In genomic region chr4:60737858-60738257, GRCh38 we compare ENCODE assay signal across 29 cellular contexts.
DNase-seq lines count a peak whose midpoint lies in the region; ATAC-seq and TF ChIP-seq lines count a peak whose summit lies in the region.
"Had no signal": no experiment of that assay in that cellular context is flagged by ENCODE, and none has a peak within 500 bp of the region (broad histone marks: within the 10 kb centered on the region; RNA-seq: fewer than 3 reads in every experiment).

No MANE protein-coding gene starts in this region.

- no peaks in the 10 kb centered on the region for H3K27me3 ChIP-seq in AG04450 (ENCODE audit: control insufficient read depth, insufficient read depth, low read length)
- H3K27me3 ChIP-seq in adipocyte (replicated peaks; ENCODE audit: control insufficient read depth, insufficient read depth, low read length): no peaks in the 10 kb centered on the region
- H3K27me3 ChIP-seq: BLaER1, esophagus squamous epithelium, neutrophil, uterus had no signal

- CTCF ChIA-PET in AG04450 (lab: Charles Lee): interaction anchor here (1.1 kb wide), 1 partner anchor 8 kb away, joined by 3 read pairs; no protein-coding TSS in a partner anchor

- POLR2A ChIA-PET in AG04450 (lab: Yijun Ruan, JAX): no interaction called here

- peaks cover 8% of the 10 kb centered on the region for H3K4me1 ChIP-seq in adipocyte (ENCODE audit: control insufficient read depth, insufficient read depth, low read length)
- H3K4me1 ChIP-seq: BLaER1, esophagus squamous epithelium, left ventricle myocardium inferior, uterus had no signal

- ATAC-seq in GM18909 (IDR thresholded peaks at IDR 0.05; ENCODE audit: poor library complexity, unreplicated experiment): no peak
- ATAC-seq: activated CD4-positive, CD25-positive, alpha-beta regulatory T cell treated with anti-CD3 and anti-CD28 coated beads, Interleukin-2, amount 50 U/mL, for 24 hours; GM23338; sciatic nerve had no signal

- H3K9ac ChIP-seq in adipocyte (ENCODE audit: low read length): no peak overlapping the region
- H3K9ac ChIP-seq: BLaER1 had no signal

- no peaks in the 10 kb centered on the region for H3K36me3 ChIP-seq in adipocyte (ENCODE audit: control insufficient read depth, insufficient read depth, low read length, severe bottlenecking)
- H3K36me3 ChIP-seq: BLaER1, esophagus squamous epithelium, left ventricle myocardium inferior, neutrophil, uterus had no signal

- DNase-seq in AG04450 (ENCODE audit: low read depth, low spot score): peak; percentile 11
- peak; percentile 37 for DNase-seq in GM04503 (ENCODE audit: low read depth)
- peak; percentile 83 for DNase-seq in adipocyte (ENCODE audit: low read depth)
- peak; percentile 57 for DNase-seq in fibroblast of the aortic adventitia (ENCODE audit: low read depth)
- DNase-seq in activated effector memory CD4-positive, alpha-beta T cell treated with Interleukin-2 at 50 U/mL for 16 hours: no peak
- DNase-seq in SW480 (ENCODE audit: low spot score): no peak
- DNase-seq in NCI-H774 (lab: John Stamatoyannopoulos, UW): no peak
- DNase-seq: activated CD4-positive, alpha-beta memory T cell treated with anti-CD3 and anti-CD28 coated beads for 36 hours; activated CD8-positive, alpha-beta memory T cell treated with anti-CD3 and anti-CD28 coated beads, Interleukin-2, amount 50 U/mL, for 48 hours; aorta; caudate nucleus; endodermal cell; esophagus squamous epithelium; GDM1; glutamatergic neuron; islet precursor cell; left ventricle myocardium inferior; naive B cell; NCI-H1092 treated with DMSO at 0.1 percent for 48 hours; NCI-H187 treated with DMSO at 0.1 percent for 48 hours; NCI-H526; stimulated activated naive CD4-positive, alpha-beta T cell; uterus had no signal

- H3K27ac ChIP-seq in AG04450 (ENCODE audit: low read depth, low read length): no peak overlapping the region
- H3K27ac ChIP-seq: BLaER1, esophagus squamous epithelium, left ventricle myocardium inferior, neutrophil, uterus had no signal

- TF ChIP-seq CTCF in AG04450 (IDR thresholded peaks at IDR 0.05; ENCODE audit: low read depth, low read length) (no peak), fibroblast of the aortic adventitia (IDR thresholded peaks at IDR 0.05; ENCODE audit: insufficient read depth, low read length) (no peak)

- H3K9me3 ChIP-seq in AG04450 (ENCODE audit: control insufficient read depth, insufficient read depth, low read length): no peaks in the 10 kb centered on the region
- H3K9me3 ChIP-seq in adipocyte (ENCODE audit: control insufficient read depth, low read length): peaks cover 3% of the 10 kb centered on the region
- H3K9me3 ChIP-seq: BLaER1, esophagus squamous epithelium, left ventricle myocardium inferior, neutrophil, uterus had no signal

- H3K4me3 ChIP-seq in AG04450 (ENCODE audit: low read depth, low read length) (no peak overlapping the region), adipocyte (ENCODE audit: low read length) (peak overlapping the region; percentile 36), fibroblast of the aortic adventitia (ENCODE audit: low read depth, low read length) (no peak overlapping the region)
- H3K4me3 ChIP-seq: BLaER1, esophagus squamous epithelium, GM23338, left ventricle myocardium inferior, uterus had no signal

Comparison
In these comparisons a context has a peak if more than half of its experiments do, and no peak if none do; other contexts are left out.
1. DNase-seq: peak in AG04450 (single experiment), GM04503 (single experiment), adipocyte (single experiment) and fibroblast of the aortic adventitia (single experiment); none in activated effector memory CD4-positive, alpha-beta T cell treated with Interleukin-2 at 50 U/mL for 16 hours (single experiment), SW480 (single experiment) and NCI-H774 (single experiment).